8 cellular contexts compared by ENCODE assay signal in genomic region chr1:85330711-85331290, GRCh38. TPM values are rescaled to one million over a fixed set of nuclear protein-coding genes. Genes with fewer than 3 reads are reported as not detected.
A peak's percentile ranks its signal among the peaks of the same experiment; 100 is the strongest.
DNase-seq lines count a peak whose midpoint lies in the region; ATAC-seq, FAIRE-seq and TF ChIP-seq lines count a peak whose summit lies in the region.

No MANE protein-coding gene starts in this region.

- in situ Hi-C loops in ACHN (cut with HindIII; ENCODE audit: low pct_ligation_motif_present, low pct_unique_long_range_greater_than_20kb, low sequenced_read_pairs), result no loop called here

- peak; percentile 49 for FAIRE-seq in HTR-8/SVneo (lab: Jason Lieb, UNC)
- peak; percentile 97 for FAIRE-seq in endothelial cell of umbilical vein (lab: Jason Lieb, UNC)

- peaks cover 6% of the 10 kb centered on the region for H3K36me3 Mint-ChIP-seq in activated naive CD8-positive, alpha-beta T cell treated with anti-CD3 and anti-CD28 coated beads for 36 hours

- no peak overlapping the region for H3K4me3 Mint-ChIP-seq in activated naive CD8-positive, alpha-beta T cell treated with anti-CD3 and anti-CD28 coated beads for 36 hours

- no peak overlapping the region for H3K27ac Mint-ChIP-seq in activated naive CD8-positive, alpha-beta T cell treated with anti-CD3 and anti-CD28 coated beads for 36 hours

- H3K27ac ChIP-seq in endothelial cell of umbilical vein (ENCODE audit: insufficient read depth, low read depth, low read length), result peak overlapping the region; percentile 98

- peaks cover 36% of the 10 kb centered on the region for H3K79me2 ChIP-seq in endothelial cell of umbilical vein (ENCODE audit: control insufficient read depth, insufficient read depth, low read length)

- intact Hi-C loops in endothelial cell of umbilical vein (cut with micrococcal nuclease), result loop anchor here (1.0 kb wide), 2 partner anchors 54 to 276 kb away; partner anchors contain the start of gene BCL10

- CTCF ChIA-PET in endothelial cell of umbilical vein (lab: Charles Lee), result interaction anchor here (0.8 to 4.9 kb wide), 12 partner anchors 8 to 253 kb away, joined by 3 to 55 read pairs (median 6); no protein-coding TSS in a partner anchor

- H3K9me3 Mint-ChIP-seq in activated naive CD8-positive, alpha-beta T cell treated with anti-CD3 and anti-CD28 coated beads for 36 hours, result peaks cover 10% of the 10 kb centered on the region

- H3K4me1 Mint-ChIP-seq in activated naive CD8-positive, alpha-beta T cell treated with anti-CD3 and anti-CD28 coated beads for 36 hours, result peaks cover 5% of the 10 kb centered on the region

- no peaks in the 10 kb centered on the region for H3K36me3 ChIP-seq in endothelial cell of umbilical vein (ENCODE audit: control insufficient read depth in 2 of 2, extremely low read depth in 1 of 2, insufficient read depth in 2 of 2, low read length in 2 of 2)

- no peaks in the 10 kb centered on the region for H3K27me3 ChIP-seq in endothelial cell of umbilical vein (ENCODE audit: control insufficient read depth in 2 of 2, insufficient read depth in 2 of 2, low read length in 2 of 2)

- peak; percentile 44 for ATAC-seq in GM18858 (IDR thresholded peaks at IDR 0.05; ENCODE audit: unreplicated experiment)

- no peak for TF ChIP-seq CTCF in endothelial cell of umbilical vein (IDR thresholded peaks at IDR 0.05; ENCODE audit: extremely low read depth in 1 of 2, insufficient read depth in 1 of 2, low read depth in 1 of 2, low read length in 2 of 2)

- H2AFZ ChIP-seq in endothelial cell of umbilical vein (ENCODE audit: low read depth, low read length), result no peak overlapping the region

- peak overlapping the region; percentile 93 for H3K9ac ChIP-seq in endothelial cell of umbilical vein (replicated peaks; ENCODE audit: extremely low read depth, insufficient read depth, low read length)

- peaks cover 4% of the 10 kb centered on the region for H3K27me3 Mint-ChIP-seq in activated naive CD8-positive, alpha-beta T cell treated with anti-CD3 and anti-CD28 coated beads for 36 hours

- H4K20me1 ChIP-seq in endothelial cell of umbilical vein (replicated peaks; ENCODE audit: control insufficient read depth, extremely low read depth, insufficient read depth, low read length), result no peaks in the 10 kb centered on the region

- TSS peak; percentile 17 for BruUV-seq in endothelial cell of umbilical vein (replicated peaks; lab: Mats Ljungman, UMichigan)

- dilution Hi-C loops in endothelial cell of umbilical vein (cut with MboI; ENCODE audit: extremely low pct_ligation_motif_present, low sequenced_read_pairs), result no loop called here

- peaks cover 89% of the 10 kb centered on the region for H3K4me1 ChIP-seq in endothelial cell of umbilical vein (ENCODE audit: control insufficient read depth, extremely low read depth, insufficient read depth, low read length)

- POLR2A ChIA-PET in endothelial cell of umbilical vein (lab: Charles Lee), result interaction anchor here (0.5 to 4.8 kb wide), 16 partner anchors 8 to 277 kb away, joined by 3 to 48 read pairs (median 4); partner anchors contain the start of genes BCL10 and CCN1

- H3K9me1 ChIP-seq in endothelial cell of umbilical vein (replicated peaks; ENCODE audit: control insufficient read depth, extremely low read depth, insufficient read depth, low read length), result no peaks in the 10 kb centered on the region

- peak; percentile 68 for TF ChIP-seq POLR2A in endothelial cell of umbilical vein (IDR thresholded peaks at IDR 0.05; ENCODE audit: low read depth, low read length)

- H3K4me3 ChIP-seq in endothelial cell of umbilical vein (replicated peaks in 1 of 3; ENCODE audit: insufficient read depth in 1 of 3, low read depth in 1 of 3, low read length in 3 of 3), result no peak overlapping the region

- DNase-seq in HTR-8/SVneo (ENCODE audit: insufficient read length, low spot score) (no peak), endothelial cell of umbilical vein (ENCODE audit: low read depth, low spot score) (peak; percentile 95), pulmonary artery endothelial cell (ENCODE audit: low read depth, low spot score) (peak; percentile 97), ACHN (no peak)
- DNase-seq in stimulated activated CD4-positive, alpha-beta T cell treated with anti-CD3 and anti-CD28 coated beads, Interleukin-2, amount 100 ng/mL, for 48 hours, result no peak
- DNase-seq in activated naive CD8-positive, alpha-beta T cell treated with anti-CD3 and anti-CD28 coated beads for 36 hours, result no peak
- no peak for DNase-seq in activated CD4-positive, CD25-positive, alpha-beta regulatory T cell (lab: John Stamatoyannopoulos, UW)

- H3K4me2 ChIP-seq in endothelial cell of umbilical vein (ENCODE audit: insufficient read depth, low read length), result peak overlapping the region; percentile 41

- no peaks in the 10 kb centered on the region for H3K9me3 ChIP-seq in endothelial cell of umbilical vein (replicated peaks; ENCODE audit: control insufficient read depth, insufficient read depth, low read length)

TF ChIP-seq in endothelial cell of umbilical vein, 7 proteins besides CTCF, POLR2A, EP300 and RAD21:
- peak; percentile 57 for TF ChIP-seq FOS (IDR thresholded peaks at IDR 0.05; ENCODE audit: borderline replicate concordance, insufficient read depth, low read length)
- peak; percentile 53 for TF ChIP-seq GATA2 (IDR thresholded peaks at IDR 0.05; ENCODE audit: insufficient read depth, insufficient read length, low read depth, low read length)
- no peak for TF ChIP-seq EZH2 (IDR thresholded peaks at IDR 0.05; ENCODE audit: borderline replicate concordance, low read depth, low read length, severe bottlenecking)
- TF ChIP-seq POLR2AphosphoS5 (IDR thresholded peaks at IDR 0.05; ENCODE audit: insufficient read depth, low read depth, low read length), result peak; percentile 74
- peak; percentile 86 for TF ChIP-seq JUN (IDR thresholded peaks at IDR 0.05; ENCODE audit: borderline replicate concordance, insufficient read depth, insufficient read length, low read depth)
- no peak for TF ChIP-seq MAX (IDR thresholded peaks at IDR 0.05; ENCODE audit: insufficient read depth, insufficient read length)
- TF ChIP-seq MYC (IDR thresholded peaks at IDR 0.05; ENCODE audit: low read depth, low read length), result no peak

RNA-seq across cellular contexts. Expression of gene BCL10, which starts 54.4 kb away (rescaled TPM):
- total RNA-seq in endothelial cell of umbilical vein (74.5 and 78.6 TPM in 2 replicates), pulmonary artery endothelial cell (54.9 and 69.8 TPM in 2 replicates)
- polyA plus RNA-seq in endothelial cell of umbilical vein, result 16.1 and 21.5 TPM in 2 replicates
- polyA plus RNA-seq in endothelial cell of umbilical vein (2011; cell fraction: cytosol; rRNA removed), result 19.8 and 20.6 TPM in 2 replicates
- 20.5 and 20.7 TPM in 2 replicates for polyA plus RNA-seq in endothelial cell of umbilical vein (2011; cell fraction: nucleus; rRNA removed)
- polyA plus RNA-seq in endothelial cell of umbilical vein (2012), result 34.1 and 55.5 TPM in 2 replicates
- 34.3 and 40.4 TPM in 2 replicates for polyA minus RNA-seq in endothelial cell of umbilical vein
- 9.3 TPM for polyA minus RNA-seq in endothelial cell of umbilical vein (2011; cell fraction: cytosol; rRNA and poly(A)+ RNA removed)
- polyA minus RNA-seq in endothelial cell of umbilical vein (2011; cell fraction: nucleus; rRNA and poly(A)+ RNA removed), result 62.3 and 75.3 TPM in 2 replicates
- total RNA-seq in activated naive CD8-positive, alpha-beta T cell treated with anti-CD3 and anti-CD28 coated beads for 36 hours, result 10 to 100 TPM; 27.5 to 29.0 TPM

Comparison
In these comparisons a context has a peak if more than half of its experiments do, and no peak if none do; other contexts are left out.
1. DNase-seq: peak in endothelial cell of umbilical vein (single experiment) and pulmonary artery endothelial cell (single experiment); none in HTR-8/SVneo (single experiment), stimulated activated CD4-positive, alpha-beta T cell treated with anti-CD3 and anti-CD28 coated beads, Interleukin-2, amount 100 ng/mL, for 48 hours (0 of 2), activated naive CD8-positive, alpha-beta T cell treated with anti-CD3 and anti-CD28 coated beads for 36 hours (single experiment), activated CD4-positive, CD25-positive, alpha-beta regulatory T cell (0 of 4) and ACHN (single experiment).